Comparison of ENCODE assay signal across 8 cellular contexts in the genomic region with DNA sequence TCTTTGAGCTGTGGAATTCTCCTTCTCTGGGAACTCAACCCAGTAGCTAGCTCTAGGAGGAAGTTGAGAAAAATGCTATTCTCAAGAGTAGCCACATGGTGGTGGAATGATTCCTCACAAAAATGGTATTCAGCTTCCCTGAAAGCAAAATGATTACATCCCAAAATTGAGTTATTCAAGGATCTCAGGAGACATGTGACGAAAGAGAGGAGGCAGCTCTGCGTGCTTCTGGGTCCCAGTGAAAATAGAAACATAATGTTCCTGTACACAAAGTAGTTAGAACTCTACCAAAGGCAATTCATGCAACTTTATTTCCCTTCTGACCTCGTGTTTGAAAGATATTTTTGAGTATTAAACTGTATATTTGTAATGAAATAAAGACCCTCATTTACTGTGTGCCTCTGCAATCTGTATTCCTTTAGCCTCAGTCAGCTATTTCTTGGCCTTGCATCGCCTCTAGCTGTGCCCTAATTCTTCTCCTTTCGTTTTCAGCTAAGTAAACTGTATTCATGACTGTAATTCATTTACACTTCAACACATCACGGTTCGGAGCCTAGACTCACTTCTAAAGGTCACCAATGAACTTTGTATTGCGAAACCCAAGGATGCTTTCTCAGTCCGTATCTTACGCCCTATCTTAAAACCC.
A peak's percentile ranks its signal among the peaks of the same experiment; 100 is the strongest.
DNase-seq lines count a peak whose midpoint lies in the region; ATAC-seq and TF ChIP-seq lines count a peak whose summit lies in the region.

No MANE protein-coding gene starts in this region.

- H3K27ac ChIP-seq in RWPE2 (ENCODE audit: poor library complexity, severe bottlenecking): no peak overlapping the region
- H3K27ac ChIP-seq in muscle layer of colon (ENCODE audit: low read depth, low read length): peak overlapping the region; percentile 36

- peak; percentile 84 for TF ChIP-seq CTCF in RWPE2 (IDR thresholded peaks at IDR 0.05; ENCODE audit: poor library complexity, severe bottlenecking)

- H3K27me3 ChIP-seq in RWPE2 (ENCODE audit: insufficient read depth, poor library complexity, severe bottlenecking): no peaks in the 10 kb centered on the region
- no peaks in the 10 kb centered on the region for H3K27me3 ChIP-seq in muscle layer of colon (ENCODE audit: control insufficient read depth in 1 of 2, insufficient read depth in 2 of 2, low read length in 2 of 2)

- peak; percentile 63 for DNase-seq in Daoy (ENCODE audit: low read depth)
- DNase-seq in RWPE2 (ENCODE audit: low spot score): no peak
- peak; percentile 68 for DNase-seq in epidermal melanocyte (ENCODE audit: insufficient read length, low spot score)
- DNase-seq in NCI-H1436 treated with DMSO at 0.1 percent for 48 hours (lab: John Stamatoyannopoulos, UW): no peak
- no peak for DNase-seq in NCI-H2196 treated with DMSO at 0.1 percent for 48 hours (lab: John Stamatoyannopoulos, UW; ENCODE audit: unreplicated experiment)

- H3K4me3 ChIP-seq in RWPE2 (ENCODE audit: severe bottlenecking) (no peak overlapping the region), muscle layer of colon (ENCODE audit: low read depth in 1 of 2, low read length in 2 of 2) (peak overlapping the region in 1 of 2 donors; percentile 29)

- H3K36me3 ChIP-seq in RWPE2 (ENCODE audit: low read depth): no peaks in the 10 kb centered on the region
- H3K36me3 ChIP-seq in muscle layer of colon (ENCODE audit: insufficient read depth, low read length): no peaks in the 10 kb centered on the region

- H3K9me3 ChIP-seq in RWPE2 (ENCODE audit: severe bottlenecking) (no peaks in the 10 kb centered on the region), muscle layer of colon (ENCODE audit: low read length) (no peaks in the 10 kb centered on the region)

- ATAC-seq in HG02798 (IDR thresholded peaks at IDR 0.05; ENCODE audit: poor library complexity, unreplicated experiment) (peak; percentile 61), RWPE2 (ENCODE audit: low read depth) (peak; percentile 71), HG03280 (IDR thresholded peaks at IDR 0.05; ENCODE audit: unreplicated experiment) (no peak)

- no peaks in the 10 kb centered on the region for H3K4me1 ChIP-seq in RWPE2 (ENCODE audit: insufficient read depth, poor library complexity, severe bottlenecking)
- H3K4me1 ChIP-seq in muscle layer of colon (ENCODE audit: insufficient read depth, low read length): peaks cover 13% of the 10 kb centered on the region

- H3K9ac ChIP-seq in muscle layer of colon (ENCODE audit: low read length): no peak overlapping the region

Comparison
In these comparisons a context has a peak if more than half of its experiments do, and no peak if none do; other contexts are left out.
1. DNase-seq: peak in Daoy (single experiment) and epidermal melanocyte (single experiment); none in RWPE2 (single experiment), NCI-H1436 treated with DMSO at 0.1 percent for 48 hours (single experiment) and NCI-H2196 treated with DMSO at 0.1 percent for 48 hours (single experiment).